ENCODE assay signal across 24 cellular contexts in genomic region chr20:63083831-63084562, GRCh38.
DNase-seq lines count a peak whose midpoint lies in the region; ATAC-seq, FAIRE-seq and TF ChIP-seq lines count a peak whose summit lies in the region.
"Had no signal": no experiment of that assay in that cellular context is flagged by ENCODE, and none has a peak within 500 bp of the region (broad histone marks: within the 10 kb centered on the region; RNA-seq: fewer than 3 reads in every experiment).

No MANE protein-coding gene starts in this region.

- in situ Hi-C loops in HepG2 (cut with HindIII; ENCODE audit: extremely low pct_ligation_motif_present, low pct_unique_long_range_greater_than_20kb) = no loop called here

- DNase-seq in Right ventricle myocardium inferior (ENCODE audit: missing footprints) = peak; percentile 53
- DNase-seq in cardiac septum (ENCODE audit: low spot score) = no peak
- peak; percentile 81 for DNase-seq in RWPE2 (ENCODE audit: low spot score)
- peak; percentile 54 for DNase-seq in HepG2 (ENCODE audit: low spot score)
- DNase-seq in upper lobe of right lung = peak; percentile 48
- no peak for DNase-seq in HK-2 (ENCODE audit: unreplicated experiment)
- DNase-seq: activated CD4-positive, alpha-beta T cell treated with anti-CD3 and anti-CD28 coated beads for 4 hours; activated T-cell treated with anti-CD3 and anti-CD28 coated beads, Interleukin-2, amount 50 U/mL, for 48 hours; colonic mucosa; effector CD8-positive, alpha-beta T cell; MM.1S; NCI-H1417; NCI-H2029 treated with DMSO at 0.1 percent for 48 hours; NCI-H774 had no signal

- H3K9ac ChIP-seq in HepG2 (ENCODE audit: insufficient read depth, low read depth, low read length) = no peak overlapping the region
- H3K9ac ChIP-seq: KMS-11 had no signal

- no peaks in the 10 kb centered on the region for H3K4me1 ChIP-seq in RWPE2 (ENCODE audit: insufficient read depth, poor library complexity, severe bottlenecking)
- H3K4me1 ChIP-seq in HepG2 (ENCODE audit: insufficient read depth, low read length) = peaks cover 24% of the 10 kb centered on the region
- H3K4me1 ChIP-seq in upper lobe of right lung = no peaks in the 10 kb centered on the region
- H3K4me1 ChIP-seq: colonic mucosa, tibial artery had no signal

- H3K4me3 ChIP-seq in RWPE2 (ENCODE audit: severe bottlenecking) (no peak overlapping the region), HepG2 (replicated peaks in 1 of 3; ENCODE audit: insufficient read depth in 1 of 3, low read depth in 2 of 3, low read length in 3 of 3) (peak overlapping the region in 1 of 3 experiments; percentile 59; a peak in 3 of 6 replicates), upper lobe of right lung (no peak overlapping the region)
- H3K4me3 ChIP-seq: colonic mucosa, lung, tibial artery had no signal

- FAIRE-seq in HepG2 (lab: Jason Lieb, UNC) = peak; percentile 54
- FAIRE-seq: bronchial epithelial cell, GM12891, islet of Langerhans had no signal

- ATAC-seq in Right ventricle myocardium inferior (no peak), RWPE2 (ENCODE audit: low read depth) (no peak), HepG2 (peak; percentile 77), upper lobe of right lung (no peak), HG03460 (IDR thresholded peaks at IDR 0.05; ENCODE audit: unreplicated experiment) (no peak)
- ATAC-seq: SK-N-SH treated with all-trans-retinoic acid at 6 μM for 48 hours had no signal

- H3K9me3 ChIP-seq in RWPE2 (ENCODE audit: severe bottlenecking) (peaks cover 3% of the 10 kb centered on the region), HepG2 (ENCODE audit: low read length) (no peaks in the 10 kb centered on the region), upper lobe of right lung (no peaks in the 10 kb centered on the region)
- H3K9me3 ChIP-seq: colonic mucosa had no signal

- peaks cover 14% of the 10 kb centered on the region; the same call in 1 of the 2 replicates for H4K20me1 ChIP-seq in HepG2 (ENCODE audit: insufficient read depth, low read length)

- H3K4me2 ChIP-seq in HepG2 (ENCODE audit: low read depth, low read length) = peak overlapping the region; percentile 80
- H3K4me2 ChIP-seq: KMS-11 had no signal

- 10% methylated on average over 24 of the region's 34 CpGs for WGBS in HepG2 (ENCODE audit: low lambda C conversion rate)

- H2AFZ ChIP-seq in HepG2 (ENCODE audit: low read length) = no peak overlapping the region

- BruUV-seq in HepG2 (replicated peaks; lab: Mats Ljungman, UMichigan) = no TSS peak

- TF ChIP-seq CTCF in RWPE2 (IDR thresholded peaks at IDR 0.05; ENCODE audit: poor library complexity, severe bottlenecking) (no peak), HepG2 (CRISPR knock-in tag; IDR thresholded peaks at IDR 0.05) (peak; percentile 42), upper lobe of right lung (IDR thresholded peaks at IDR 0.05) (no peak)

- TF ChIP-seq RAD21 in HepG2 (CRISPR knock-in tag; IDR thresholded peaks at IDR 0.05) = peak; percentile 30; the same call in 1 of the 2 replicates

- H3K27me3 ChIP-seq in RWPE2 (ENCODE audit: insufficient read depth, poor library complexity, severe bottlenecking) (peaks cover 61% of the 10 kb centered on the region), HepG2 (ENCODE audit: control insufficient read depth in 1 of 2, insufficient read depth in 2 of 2, low read length in 2 of 2) (peaks cover 34 to 66% of the 10 kb centered on the region in 2 experiments), upper lobe of right lung (peaks cover 16% of the 10 kb centered on the region)
- H3K27me3 ChIP-seq: colonic mucosa had no signal

- TF ChIP-seq EP300 in HepG2 (IDR thresholded peaks at IDR 0.05; ENCODE audit: low read depth in 2 of 2, low read length in 2 of 2) = peak in 1 of 2 experiments; percentile 20; a peak in 1 of 4 replicates
- TF ChIP-seq EP300 in HepG2 (CRISPR knock-in tag; IDR thresholded peaks at IDR 0.05; ENCODE audit: borderline replicate concordance) = no peak

- no peak for TF ChIP-seq POLR2A in HepG2 (IDR thresholded peaks at IDR 0.05; ENCODE audit: insufficient read depth in 1 of 2, low read depth in 2 of 2, low read length in 2 of 2)

- H3K27ac ChIP-seq in RWPE2 (ENCODE audit: poor library complexity, severe bottlenecking) (no peak overlapping the region), HepG2 (ENCODE audit: extremely low read length, insufficient read depth, low read length) (no peak overlapping the region), upper lobe of right lung (no peak overlapping the region)
- H3K27ac ChIP-seq: C4-2B, colonic mucosa, KMS-11, RWPE1, tibial artery had no signal

- H3K36me3 ChIP-seq in RWPE2 (ENCODE audit: low read depth) (no peaks in the 10 kb centered on the region), HepG2 (replicated peaks in 1 of 2; ENCODE audit: control insufficient read depth in 1 of 2, insufficient read depth in 2 of 2, low read length in 2 of 2) (no peaks in the 10 kb centered on the region), upper lobe of right lung (no peaks in the 10 kb centered on the region)
- H3K36me3 ChIP-seq: colonic mucosa, tibial artery had no signal

- no peaks in the 10 kb centered on the region for H3K79me2 ChIP-seq in HepG2 (ENCODE audit: insufficient read depth, low read length)

- POLR2A ChIA-PET in HepG2 (lab: Yijun Ruan, JAX) = no interaction called here

- CTCF ChIA-PET in HepG2 (lab: Yijun Ruan, JAX; ENCODE audit: low intra/inter-chr PET ratio, low total read pairs) = no interaction called here

- intact Hi-C loops in Right ventricle myocardium inferior (cut with DNase I) (no loop called here), cardiac septum (cut with DNase I) (no loop called here), HepG2 (cut with micrococcal nuclease; ENCODE audit: unreplicated experiment) (no loop called here), upper lobe of right lung (cut with DNase I) (no loop called here)

TF ChIP-seq in HepG2, 621 proteins besides CTCF, POLR2A, EP300 and RAD21 (continues in another document):
- TF ChIP-seq THYN1 (CRISPR knock-in tag; IDR thresholded peaks at IDR 0.05; ENCODE audit: borderline replicate concordance, low read depth) (no peak), KLF15 (CRISPR knock-in tag; IDR thresholded peaks at IDR 0.05; ENCODE audit: borderline replicate concordance) (no peak; the same call in 1 of the 2 replicates), ZNF430 (CRISPR knock-in tag; IDR thresholded peaks at IDR 0.05) (peak; percentile 66; the same call in 1 of the 2 replicates), TAF1 (CRISPR knock-in tag; IDR thresholded peaks at IDR 0.05) (0 out of 2 replicates have a peak, but pooled peaks have one; percentile 11), NPAS2 (CRISPR knock-in tag; IDR thresholded peaks at IDR 0.05; ENCODE audit: borderline replicate concordance) (no peak), ZNF205 (CRISPR knock-in tag; IDR thresholded peaks at IDR 0.05) (no peak), HMG20B (CRISPR knock-in tag; conservative IDR thresholded peaks at IDR 0.05) (no peak), ERF (CRISPR knock-in tag; IDR thresholded peaks at IDR 0.05) (no peak), ZNF275 (CRISPR knock-in tag; IDR thresholded peaks at IDR 0.05; ENCODE audit: borderline replicate concordance) (no peak), PBX3 (CRISPR knock-in tag; IDR thresholded peaks at IDR 0.05; ENCODE audit: borderline replicate concordance) (no peak), ARNTL (CRISPR knock-in tag; IDR thresholded peaks at IDR 0.05) (no peak)
- TF ChIP-seq, protein P1, sequence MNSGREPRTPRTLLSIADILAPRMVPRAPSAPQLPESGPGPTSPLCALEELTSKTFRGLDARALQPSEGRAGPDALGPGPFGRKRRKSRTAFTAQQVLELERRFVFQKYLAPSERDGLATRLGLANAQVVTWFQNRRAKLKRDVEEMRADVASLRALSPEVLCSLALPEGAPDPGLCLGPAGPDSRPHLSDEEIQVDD (CRISPR knock-in tag; IDR thresholded peaks at IDR 0.05; ENCODE audit: borderline replicate concordance) = no peak
- TF ChIP-seq, protein P2, sequence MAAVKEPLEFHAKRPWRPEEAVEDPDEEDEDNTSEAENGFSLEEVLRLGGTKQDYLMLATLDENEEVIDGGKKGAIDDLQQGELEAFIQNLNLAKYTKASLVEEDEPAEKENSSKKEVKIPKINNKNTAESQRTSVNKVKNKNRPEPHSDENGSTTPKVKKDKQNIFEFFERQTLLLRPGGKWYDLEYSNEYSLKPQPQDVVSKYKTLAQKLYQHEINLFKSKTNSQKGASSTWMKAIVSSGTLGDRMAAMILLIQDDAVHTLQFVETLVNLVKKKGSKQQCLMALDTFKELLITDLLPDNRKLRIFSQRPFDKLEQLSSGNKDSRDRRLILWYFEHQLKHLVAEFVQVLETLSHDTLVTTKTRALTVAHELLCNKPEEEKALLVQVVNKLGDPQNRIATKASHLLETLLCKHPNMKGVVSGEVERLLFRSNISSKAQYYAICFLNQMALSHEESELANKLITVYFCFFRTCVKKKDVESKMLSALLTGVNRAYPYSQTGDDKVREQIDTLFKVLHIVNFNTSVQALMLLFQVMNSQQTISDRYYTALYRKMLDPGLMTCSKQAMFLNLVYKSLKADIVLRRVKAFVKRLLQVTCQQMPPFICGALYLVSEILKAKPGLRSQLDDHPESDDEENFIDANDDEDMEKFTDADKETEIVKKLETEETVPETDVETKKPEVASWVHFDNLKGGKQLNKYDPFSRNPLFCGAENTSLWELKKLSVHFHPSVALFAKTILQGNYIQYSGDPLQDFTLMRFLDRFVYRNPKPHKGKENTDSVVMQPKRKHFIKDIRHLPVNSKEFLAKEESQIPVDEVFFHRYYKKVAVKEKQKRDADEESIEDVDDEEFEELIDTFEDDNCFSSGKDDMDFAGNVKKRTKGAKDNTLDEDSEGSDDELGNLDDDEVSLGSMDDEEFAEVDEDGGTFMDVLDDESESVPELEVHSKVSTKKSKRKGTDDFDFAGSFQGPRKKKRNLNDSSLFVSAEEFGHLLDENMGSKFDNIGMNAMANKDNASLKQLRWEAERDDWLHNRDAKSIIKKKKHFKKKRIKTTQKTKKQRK (IDR thresholded peaks at IDR 0.05; ENCODE audit: low read length) = no peak

Comparison
In these comparisons a context has a peak if more than half of its experiments do, and no peak if none do; other contexts are left out.
1. DNase-seq: peak in Right ventricle myocardium inferior (single experiment), RWPE2 (single experiment), HepG2 (single experiment) and upper lobe of right lung (single experiment); none in cardiac septum (single experiment) and HK-2 (single experiment).